13 cellular contexts compared by ENCODE assay signal in genomic region chr16:85623250-85623649, GRCh38. TPM values are rescaled to one million over a fixed set of nuclear protein-coding genes. Genes with fewer than 3 reads are reported as not detected.
DNase-seq lines count a peak whose midpoint lies in the region; ATAC-seq, FAIRE-seq and TF ChIP-seq lines count a peak whose summit lies in the region.
"Had no signal": no experiment of that assay in that cellular context is flagged by ENCODE, and none has a peak within 500 bp of the region (broad histone marks: within the 10 kb centered on the region; RNA-seq: fewer than 3 reads in every experiment).

No MANE protein-coding gene starts in this region.

- POLR2A ChIA-PET in HEK293 (lab: Yijun Ruan, JAX) (no interaction called here), K562 (lab: Yijun Ruan, JAX) (interaction anchor here (0.6 to 1.2 kb wide), 3 partner anchors 10 to 293 kb away, joined by 3 to 4 read pairs (median 3); partner anchors contain the start of gene GSE1), RWPE1 (lab: Yijun Ruan, JAX; ENCODE audit: low non-redundant PET) (no interaction called here)

- peak overlapping the region in 10 of 11 experiments; percentile 1 to 99 (median 42); a peak in 16 of 22 replicates for H3K4me2 ChIP-seq in BLaER1 treated with 17β-estradiol and CSF1 and Interleukin-3, amounts not matched to agents 10 nM and 100 nM
- H3K4me2 ChIP-seq in K562 (ENCODE audit: insufficient read depth, low read length), result no peak overlapping the region

- H3K9me3 ChIP-seq in BLaER1 treated with 17β-estradiol and CSF1 and Interleukin-3, amounts not matched to agents 10 nM and 100 nM (replicated peaks in 1 of 11), result no peaks in the 10 kb centered on the region
- H3K9me3 ChIP-seq in HEK293 (ENCODE audit: control insufficient read depth, insufficient read depth, low read depth, low read length) (no peaks in the 10 kb centered on the region), K562 (replicated peaks; ENCODE audit: control insufficient read depth, insufficient read depth, low read depth, low read length) (no peaks in the 10 kb centered on the region), iPS-15b (ENCODE audit: control insufficient read depth, insufficient read depth, low read length) (no peaks in the 10 kb centered on the region), esophagus squamous epithelium (no peaks in the 10 kb centered on the region)

- H3K36me3 Mint-ChIP-seq in CD14-positive monocyte, result peaks cover 13 to 23% of the 10 kb centered on the region in 2 donors

- H3K36me3 ChIP-seq in BLaER1 treated with 17β-estradiol and CSF1 and Interleukin-3, amounts not matched to agents 10 nM and 100 nM, result peaks cover 0 to 51% (median 40%) of the 10 kb centered on the region in 11 experiments; a peak in 17 of 22 replicates
- H3K36me3 ChIP-seq in HEK293 (ENCODE audit: control insufficient read depth in 2 of 2, insufficient read depth in 1 of 2, low read length in 2 of 2), result peaks cover 0 to 48% of the 10 kb centered on the region in 2 experiments; a peak in 2 of 3 replicates
- peaks cover 98% of the 10 kb centered on the region for H3K36me3 ChIP-seq in K562 (ENCODE audit: control insufficient read depth, insufficient read depth, low read length)
- peaks cover 16% of the 10 kb centered on the region for H3K36me3 ChIP-seq in iPS-15b (ENCODE audit: control insufficient read depth, insufficient read depth, low read length)
- H3K36me3 ChIP-seq in esophagus squamous epithelium, result peaks cover 0 to 24% (median 0%) of the 10 kb centered on the region in 3 donors

- H3K9me1 ChIP-seq in K562 (ENCODE audit: control insufficient read depth, insufficient read depth, low read length), result peaks cover 33% of the 10 kb centered on the region

- intact Hi-C loops in K562 (cut with micrococcal nuclease) (no loop called here), CD14-positive monocyte (cut with micrococcal nuclease) (no loop called here), esophagus squamous epithelium (cut with DNase I) (no loop called here)

- no peak overlapping the region for H3K9ac ChIP-seq in BLaER1 treated with 17β-estradiol and CSF1 and Interleukin-3, amounts not matched to agents 10 nM and 100 nM
- H3K9ac ChIP-seq in K562 (ENCODE audit: insufficient read depth in 1 of 2, low read depth in 2 of 2, low read length in 2 of 2) (peak overlapping the region in 1 of 2 experiments; percentile 66; a peak in 2 of 4 replicates), iPS-15b (ENCODE audit: low read depth, low read length) (peak overlapping the region; percentile 24)

- CTCF ChIA-PET in HEK293 (lab: Yijun Ruan, JAX) (interaction anchor here (0.6 to 1.1 kb wide), 2 partner anchors 7 to 203 kb away, joined by 3 read pairs; no protein-coding TSS in a partner anchor), K562 (lab: Yijun Ruan, JAX; ENCODE audit: low intra/inter-chr PET ratio) (no interaction called here), RWPE1 (lab: Yijun Ruan, JAX) (no interaction called here)

- peaks cover 97 to 100% (median 98%) of the 10 kb centered on the region in 11 experiments for H4K20me1 ChIP-seq in BLaER1 treated with 17β-estradiol and CSF1 and Interleukin-3, amounts not matched to agents 10 nM and 100 nM
- peaks cover 79% of the 10 kb centered on the region for H4K20me1 ChIP-seq in K562 (replicated peaks; ENCODE audit: control insufficient read depth, insufficient read depth, low read length)

- H3K27ac Mint-ChIP-seq in CD14-positive monocyte, result no peak overlapping the region

- no peaks in the 10 kb centered on the region for H3K27me3 Mint-ChIP-seq in CD14-positive monocyte (ENCODE audit: low read depth in 3 of 3)

- in situ Hi-C loops in K562 (cut with MboI), result no loop called here

- BruUV-seq in K562 (replicated peaks; lab: Mats Ljungman, UMichigan), result no TSS peak

- peaks cover 99% of the 10 kb centered on the region for H3K79me2 ChIP-seq in K562 (ENCODE audit: control insufficient read depth, insufficient read depth, low read length)

- no peak for FAIRE-seq in K562 (lab: Jason Lieb, UNC)
- FAIRE-seq: H54 had no signal

- no peak for TF ChIP-seq EP300 in K562 (IDR thresholded peaks at IDR 0.05; ENCODE audit: low read length)

- no peak for TF ChIP-seq CTCF in HEK293 (tag by site-specific recombination; IDR thresholded peaks at IDR 0.05)
- no peak for TF ChIP-seq CTCF in K562 (IDR thresholded peaks at IDR 0.05 in 2 of 3, conservative IDR thresholded peaks at IDR 0.05 in 1 of 3; ENCODE audit: insufficient read depth in 2 of 3, low read depth in 1 of 3, low read length in 3 of 3)
- no peak for TF ChIP-seq CTCF in CD14-positive monocyte (IDR thresholded peaks at IDR 0.05)
- no peak for TF ChIP-seq CTCF in esophagus squamous epithelium (IDR thresholded peaks at IDR 0.05)
- TF ChIP-seq CTCF in RWPE1 (conservative IDR thresholded peaks at IDR 0.05; ENCODE audit: low read depth), result no peak

- H3K4me3 ChIP-seq in BLaER1 treated with 17β-estradiol and CSF1 and Interleukin-3, amounts not matched to agents 10 nM and 100 nM, result no peak overlapping the region
- H3K4me3 ChIP-seq in HEK293 (ENCODE audit: low read depth, low read length) (no peak overlapping the region), K562 (no peak overlapping the region), iPS-15b (ENCODE audit: low read depth, low read length) (no peak overlapping the region), esophagus squamous epithelium (no peak overlapping the region)

- peaks cover under 1 to 2% (median under 1%) of the 10 kb centered on the region in 7 donors for H3K9me3 Mint-ChIP-seq in CD14-positive monocyte
- H3K9me3 Mint-ChIP-seq: CD8-positive, alpha-beta memory T cell had no signal

- no peak overlapping the region for H3K27ac ChIP-seq in BLaER1 treated with 17β-estradiol and CSF1 and Interleukin-3, amounts not matched to agents 10 nM and 100 nM
- no peak overlapping the region for H3K27ac ChIP-seq in HEK293 (ENCODE audit: extremely low read depth, low read depth, low read length)
- no peak overlapping the region for H3K27ac ChIP-seq in K562 (ENCODE audit: extremely low read depth, low read depth, low read length)
- no peak overlapping the region for H3K27ac ChIP-seq in esophagus squamous epithelium
- H3K27ac ChIP-seq in RWPE1, result no peak overlapping the region

- TF ChIP-seq POLR2A in K562 (conservative IDR thresholded peaks at IDR 0.05) (no peak), esophagus squamous epithelium (IDR thresholded peaks at IDR 0.05) (no peak)

- H3K4me1 ChIP-seq in BLaER1 treated with 17β-estradiol and CSF1 and Interleukin-3, amounts not matched to agents 10 nM and 100 nM, result peaks cover 53 to 97% (median 95%) of the 10 kb centered on the region in 10 experiments
- H3K4me1 ChIP-seq in HEK293 (ENCODE audit: control insufficient read depth, insufficient read depth, low read length), result peaks cover 11% of the 10 kb centered on the region
- H3K4me1 ChIP-seq in K562 (replicated peaks in 1 of 2; ENCODE audit: control insufficient read depth in 2 of 2, insufficient read depth in 2 of 2, low read length in 2 of 2), result peaks cover 41 to 86% of the 10 kb centered on the region in 2 experiments
- peaks cover 15% of the 10 kb centered on the region for H3K4me1 ChIP-seq in iPS-15b (ENCODE audit: control insufficient read depth, insufficient read depth, low read length)
- peaks cover 12 to 63% (median 24%) of the 10 kb centered on the region in 3 donors for H3K4me1 ChIP-seq in esophagus squamous epithelium

- no peak for TF ChIP-seq RAD21 in K562 (CRISPR knock-in tag; conservative IDR thresholded peaks at IDR 0.05 in 1 of 2, IDR thresholded peaks at IDR 0.05 in 1 of 2)

- WGBS in K562 (ENCODE audit: insufficient coverage, low coverage, missing lambda C conversion rate), result 98% methylated on average over 8 of the region's 11 CpGs
- 94 to 98% methylated on average over 7 to 8 of the region's 11 CpGs for WGBS in esophagus squamous epithelium, 2 donors

- H3K27me3 ChIP-seq in BLaER1 treated with 17β-estradiol and CSF1 and Interleukin-3, amounts not matched to agents 10 nM and 100 nM, result no peaks in the 10 kb centered on the region
- H3K27me3 ChIP-seq in K562 (ENCODE audit: control insufficient read depth in 2 of 2, insufficient read depth in 2 of 2, low read length in 2 of 2) (no peaks in the 10 kb centered on the region), iPS-15b (ENCODE audit: control insufficient read depth, insufficient read depth, low read length) (no peaks in the 10 kb centered on the region), esophagus squamous epithelium (no peaks in the 10 kb centered on the region)

- no peak overlapping the region for H2AFZ ChIP-seq in K562 (ENCODE audit: low read depth, low read length)

- no peak overlapping the region for H3K4me3 Mint-ChIP-seq in CD14-positive monocyte

- peaks cover 13% of the 10 kb centered on the region for H3K4me1 Mint-ChIP-seq in CD14-positive monocyte

- no peak for ATAC-seq in K562

- DNase-seq in K562 (ENCODE audit: extremely low read depth in 1 of 4, low spot score in 3 of 4) (no peak), CD14-positive monocyte (ENCODE audit: low spot score) (no peak), esophagus squamous epithelium (lab: John Stamatoyannopoulos, UW) (no peak), RWPE1 (ENCODE audit: low spot score) (no peak)
- no peak for DNase-seq in activated CD4-positive, CD25-positive, alpha-beta regulatory T cell treated with anti-CD3 and anti-CD28 coated beads, Interleukin-2, amount 50 U/mL, for 72 hours
- DNase-seq: ACHN; CD8-positive, alpha-beta memory T cell; DMS53; GF-D8 had no signal

TF ChIP-seq in HEK293, 187 proteins besides CTCF, POLR2A, EP300 and RAD21 (continues in another document):
- TF ChIP-seq ZFP41 (tag by site-specific recombination; IDR thresholded peaks at IDR 0.05; ENCODE audit: borderline replicate concordance), result no peak

RNA-seq across cellular contexts. Expression of gene GSE1, which starts 10.1 kb away (rescaled TPM):
- total RNA-seq in K562 (2011; cell fraction: chromatin; rRNA removed; ENCODE audit: low replicate concordance), result 692 and 1,066 TPM in 2 replicates
- total RNA-seq in K562 (2011; cell fraction: nucleolus; rRNA removed), result 409 and 435 TPM in 2 replicates
- total RNA-seq in K562 (2011; cell fraction: nucleoplasm; rRNA removed), result 438 and 467 TPM in 2 replicates
- total RNA-seq in K562 (2014; rRNA removed) (89.1 and 104 TPM in 2 replicates), K562 (2014; rRNA removed; fragmentation: Illumina TruSeq; extraction: Trizol) (40.9 and 41.8 TPM in 2 replicates), K562 (2015; rRNA removed; fragmentation: Illumina TruSeq; extraction: Trizol) (57.9 and 60.6 TPM in 2 replicates), K562 (2021) (208 and 244 TPM in 2 replicates), esophagus squamous epithelium (10 to 100 TPM; 24.6 to 33.6 (median 28.9) TPM)
- polyA plus RNA-seq in K562 (2011; rRNA removed) (54.2 and 64.0 TPM in 2 replicates), K562 (2014; fragmentation: Illumina TruSeq; extraction: Trizol) (116 and 138 TPM in 2 replicates), K562 (2014; fragmentation: Nextera tagmentation; extraction: Ambion mirVana) (10 to 100 TPM; 12.2 to 15.8 TPM), K562 (2014; rRNA removed) (101 and 116 TPM in 2 replicates), CD14-positive monocyte (under 1 TPM; 0.67 to 0.86 TPM)
- 54.1 and 55.3 TPM in 2 replicates for polyA plus RNA-seq in K562 (2011; cell fraction: cytosol; rRNA removed)
- 210 and 277 TPM in 2 replicates for polyA plus RNA-seq in K562 (2011; cell fraction: nucleus; rRNA removed)
- 113 and 125 TPM in 2 replicates for polyA plus RNA-seq in K562 (2012)
- 61.1 and 68.8 TPM in 2 replicates for polyA minus RNA-seq in K562 (2011; rRNA and poly(A)+ RNA removed)
- 106 and 121 TPM in 2 replicates for polyA minus RNA-seq in K562 (2011; cell fraction: cytosol; rRNA and poly(A)+ RNA removed)
- polyA minus RNA-seq in K562 (2011; cell fraction: nucleus; rRNA and poly(A)+ RNA removed), result 117 and 133 TPM in 2 replicates
